In the genomic region with DNA sequence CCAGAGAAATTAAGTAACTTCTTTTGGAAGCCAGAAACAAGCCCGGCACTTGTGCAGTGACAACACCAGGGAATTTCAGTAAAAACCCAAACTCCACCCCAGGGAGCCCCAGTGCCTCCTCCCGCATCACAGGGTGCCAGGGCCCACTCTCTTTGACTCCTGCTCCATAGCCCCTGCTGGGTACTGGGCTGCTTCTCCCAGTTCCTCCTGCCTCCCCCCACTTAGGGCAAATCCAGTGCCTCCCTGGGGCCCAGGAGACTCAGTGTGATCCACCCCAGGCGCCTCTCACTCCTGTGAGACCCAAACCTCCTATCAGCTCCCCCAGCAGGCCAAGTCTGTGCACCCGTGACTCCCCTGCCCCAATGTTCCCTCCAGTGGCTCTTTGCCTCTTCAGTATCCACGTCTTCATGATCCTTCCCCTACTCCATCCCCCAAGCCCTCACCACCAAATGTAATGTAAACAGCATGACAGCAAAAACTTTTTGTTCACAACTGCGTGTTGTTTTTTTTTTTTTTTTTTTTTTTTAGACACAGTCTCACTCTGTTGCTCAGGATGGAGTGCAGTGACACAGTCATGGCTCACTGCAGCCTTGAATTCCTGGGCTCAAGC, we compare ENCODE assay signal across 32 cellular contexts. TPM values are rescaled to one million over a fixed set of nuclear protein-coding genes. Genes with fewer than 3 reads are reported as not detected.
DNase-seq lines count a peak whose midpoint lies in the region; ATAC-seq and TF ChIP-seq lines count a peak whose summit lies in the region.
"Had no signal": no experiment of that assay in that cellular context is flagged by ENCODE, and none has a peak within 500 bp of the region (broad histone marks: within the 10 kb centered on the region; RNA-seq: fewer than 3 reads in every experiment).

No MANE protein-coding gene starts in this region.

- no peak overlapping the region for H3K4me3 Mint-ChIP-seq in T-helper 17 cell
- H3K4me3 Mint-ChIP-seq: H9; neural progenitor cell; T-helper 1 cell treated with Interleukin-12 subunit alpha and Interleukin-12 subunit beta and Interleukin-4 antibody, amounts not matched to agents 30 μg/mL and 1 μg/mL, for 36 hours had no signal

- no peak overlapping the region for H3K4me2 ChIP-seq in hepatocyte
- H3K4me2 ChIP-seq: neural progenitor cell had no signal

- intact Hi-C loops in left ventricle myocardium superior (cut with micrococcal nuclease): loop anchor here (10.0 kb wide), 1 partner anchor 139 kb away; a partner anchor contains a TSS
- intact Hi-C loops in thyroid gland (cut with DNase I): loop anchor here (10.0 kb wide), 1 partner anchor 259 kb away; a partner anchor contains a TSS

- peaks cover 5% of the 10 kb centered on the region for H3K36me3 Mint-ChIP-seq in T-helper 17 cell (ENCODE audit: low read depth)
- H3K36me3 Mint-ChIP-seq: neural progenitor cell had no signal

- H3K9me2 ChIP-seq in hepatocyte (replicated peaks; ENCODE audit: insufficient read depth): no peaks in the 10 kb centered on the region

- H3K27ac ChIP-seq in thyroid gland: peak overlapping the region in 1 of 3 donors; percentile 69
- no peak overlapping the region for H3K27ac ChIP-seq in hepatocyte
- H3K27ac ChIP-seq: dorsolateral prefrontal cortex, heart left ventricle, neural progenitor cell, SJSA1, thoracic aorta had no signal

- no peaks in the 10 kb centered on the region for H3K9me3 ChIP-seq in T-helper 17 cell (ENCODE audit: control insufficient read depth, low read length, poor library complexity, severe bottlenecking)
- no peaks in the 10 kb centered on the region for H3K9me3 ChIP-seq in thyroid gland
- H3K9me3 ChIP-seq in hepatocyte (ENCODE audit: low read depth): no peaks in the 10 kb centered on the region
- H3K9me3 ChIP-seq: heart left ventricle, mucosa of descending colon, SJSA1, thoracic aorta had no signal

- H3K4me1 ChIP-seq in thyroid gland (peaks cover 0 to 7% of the 10 kb centered on the region in 2 donors), hepatocyte (ENCODE audit: insufficient read depth) (peaks cover 5% of the 10 kb centered on the region)
- H3K4me1 ChIP-seq: neural progenitor cell, SJSA1 had no signal

- H3K27me3 Mint-ChIP-seq in T-helper 17 cell: peaks cover 8% of the 10 kb centered on the region

- no peaks in the 10 kb centered on the region for H3K79me2 ChIP-seq in hepatocyte

- H3K27ac Mint-ChIP-seq in T-helper 17 cell: peak overlapping the region; percentile 37
- H3K27ac Mint-ChIP-seq: neural progenitor cell; T-helper 1 cell treated with Interleukin-12 subunit alpha and Interleukin-12 subunit beta and Interleukin-4 antibody, amounts not matched to agents 30 μg/mL and 1 μg/mL, for 36 hours had no signal

- H4K20me1 ChIP-seq in hepatocyte (ENCODE audit: insufficient read depth, poor library complexity, severe bottlenecking): no peaks in the 10 kb centered on the region

- TF ChIP-seq POLR2A in thyroid gland (IDR thresholded peaks at IDR 0.05): no peak

- H3K36me3 ChIP-seq in thyroid gland (no peaks in the 10 kb centered on the region), hepatocyte (replicated peaks; ENCODE audit: insufficient read depth, low read depth) (no peaks in the 10 kb centered on the region)
- H3K36me3 ChIP-seq: heart left ventricle, neural progenitor cell, SJSA1, thoracic aorta had no signal

- H3K4me1 Mint-ChIP-seq in T-helper 17 cell: peaks cover 10% of the 10 kb centered on the region

- TF ChIP-seq CTCF in thyroid gland (IDR thresholded peaks at IDR 0.05) (no peak), hepatocyte (IDR thresholded peaks at IDR 0.05; ENCODE audit: poor library complexity) (no peak)

- DNase-seq in activated CD8-positive, alpha-beta memory T cell treated with anti-CD3 and anti-CD28 coated beads, Interleukin-2, amount 50 U/mL, for 4 hours: peak; percentile 7
- no peak for DNase-seq in activated CD8-positive, alpha-beta memory T cell treated with anti-CD3 and anti-CD28 coated beads for 24 hours
- DNase-seq in T-helper 17 cell (no peak), left ventricle myocardium superior (no peak), thyroid gland (peak; percentile 51 to 60), NOMO-1 (lab: John Stamatoyannopoulos, UW; ENCODE audit: unreplicated experiment in 2 of 2) (no peak), hepatocyte (ENCODE audit: low spot score) (no peak)
- DNase-seq in activated T-cell treated with anti-CD3 and anti-CD28 coated beads, Interleukin-2, amount 50 U/mL, for 48 hours: no peak
- DNase-seq: 8988T; activated CD4-positive, alpha-beta T cell treated with anti-CD3 and anti-CD28 coated beads for 4 hours; activated naive CD4-positive, alpha-beta T cell treated with Interleukin-2 at 50 U/mL for 16 hours; amniotic stem cell; H9; MM.1S; mucosa of descending colon; NCI-H1417 treated with DMSO at 0.1 percent for 48 hours; NCI-H510A; NK-92 treated with Interleukin-12 subunit alpha and Interleukin-12 subunit beta, amount 100 ng/mL, for 24 hours; small intestine; stimulated activated CD4-positive, alpha-beta T cell treated with anti-CD3 and anti-CD28 coated beads, Interleukin-2, amount 100 ng/mL, for 48 hours; stimulated activated naive CD4-positive, alpha-beta T cell had no signal

- H2AFZ ChIP-seq in hepatocyte: no peak overlapping the region
- H2AFZ ChIP-seq: neural progenitor cell had no signal

- WGBS in thyroid gland, 2 donors: 36 to 43% methylated on average over 6 of the region's 6 CpGs
- WGBS in hepatocyte (ENCODE audit: low lambda C conversion rate, missing lambda C conversion rate): 70% methylated on average over 6 of the region's 6 CpGs

- H3K4me3 ChIP-seq in thyroid gland (replicated peaks in 1 of 3): no peak overlapping the region
- H3K4me3 ChIP-seq in hepatocyte: no peak overlapping the region
- H3K4me3 ChIP-seq: dorsolateral prefrontal cortex, heart left ventricle, mucosa of descending colon, neural progenitor cell, SJSA1, thoracic aorta had no signal

- H3K27me3 ChIP-seq in thyroid gland (no peaks in the 10 kb centered on the region), hepatocyte (no peaks in the 10 kb centered on the region)

- ATAC-seq in T-helper 17 cell (no peak), left ventricle myocardium superior (peak; percentile 56)
- ATAC-seq: heart left ventricle, mucosa of descending colon, Panc1 had no signal

RNA-seq across cellular contexts. Expression of a gene that starts 2.3 kb away (rescaled TPM):
- under 1 TPM; 0.70 to 0.78 TPM for total RNA-seq in T-helper 17 cell
- total RNA-seq in left ventricle myocardium superior: not detected
- total RNA-seq in thyroid gland: under 1 TPM in 1 of 4 donors, not detected in 3; 0.45 TPM
- total RNA-seq in hepatocyte: 0.80 and 1.6 TPM in 2 replicates
- polyA plus RNA-seq in hepatocyte: 2.4 TPM in 1 of 2 replicates, not detected in the other
- total RNA-seq: bronchial epithelial cell, fibroblast of villous mesenchyme, H9, lower leg skin, pulmonary artery endothelial cell, SJSA1, thoracic aorta had no signal

RNA-seq across cellular contexts. Expression of a gene that starts 8.3 kb away (rescaled TPM):
- total RNA-seq in T-helper 17 cell (1 to 10 TPM in 1 of 2 donors, not detected in 1; 1.4 TPM), left ventricle myocardium superior (not detected), thyroid gland (not detected), hepatocyte (not detected in 2 replicates)
- polyA plus RNA-seq in hepatocyte: not detected in 2 replicates
- total RNA-seq: bronchial epithelial cell, fibroblast of villous mesenchyme, H9, heart left ventricle, lower leg skin, mucosa of descending colon, pulmonary artery endothelial cell, SJSA1, thoracic aorta had no signal
- polyA plus RNA-seq: heart left ventricle had no signal

RNA-seq across cellular contexts. Expression of a gene that starts 14.9 kb away (rescaled TPM):
- total RNA-seq in T-helper 17 cell: under 1 TPM in 1 of 2 donors, not detected in 1; 0.20 TPM
- total RNA-seq in left ventricle myocardium superior: not detected
- under 1 TPM in 1 of 4 donors, not detected in 3; 0.27 TPM for total RNA-seq in thyroid gland
- not detected in 2 replicates for total RNA-seq in hepatocyte
- 0.17 TPM in 1 of 2 replicates, not detected in the other for polyA plus RNA-seq in hepatocyte
- total RNA-seq: bronchial epithelial cell, fibroblast of villous mesenchyme, H9, heart left ventricle, lower leg skin, pulmonary artery endothelial cell, SJSA1, thoracic aorta had no signal
- polyA plus RNA-seq: heart left ventricle had no signal

RNA-seq across cellular contexts. Expression of a gene that starts 27.0 kb away (rescaled TPM):
- total RNA-seq in T-helper 17 cell (10 to 100 TPM in 1 of 2 donors, 1 to 10 TPM in 1; 1.3 to 36.1 TPM), left ventricle myocardium superior (0.52 TPM), thyroid gland (10 to 100 TPM in 1 of 4 donors, 1 to 10 TPM in 2, under 1 TPM in 1; 0.68 to 18.4 (median 2.0) TPM), hepatocyte (1.6 and 3.5 TPM in 2 replicates)
- polyA plus RNA-seq in hepatocyte: 1.9 TPM in 1 of 2 replicates, not detected in the other
- total RNA-seq: fibroblast of villous mesenchyme, H9, pulmonary artery endothelial cell had no signal

Comparison
In these comparisons a context has a peak if more than half of its experiments do, and no peak if none do; other contexts are left out.
1. DNase-seq: peak in activated CD8-positive, alpha-beta memory T cell treated with anti-CD3 and anti-CD28 coated beads, Interleukin-2, amount 50 U/mL, for 4 hours (single experiment) and thyroid gland (2 of 2); none in activated CD8-positive, alpha-beta memory T cell treated with anti-CD3 and anti-CD28 coated beads for 24 hours (single experiment), T-helper 17 cell (0 of 3), left ventricle myocardium superior (single experiment), NOMO-1 (0 of 2), activated T-cell treated with anti-CD3 and anti-CD28 coated beads, Interleukin-2, amount 50 U/mL, for 48 hours (0 of 2) and hepatocyte (single experiment).